ENCODE assay signal across 1 cellular context in genomic region chr2:102736607-102737409, GRCh38.
TF ChIP-seq lines count a peak whose summit lies in the region.

No MANE protein-coding gene starts in this region.

TF ChIP-seq in K562, 482 proteins besides CTCF, POLR2A, EP300 and RAD21 (continued from another document and continues in another):
- TF ChIP-seq PURB (CRISPR knock-in tag; IDR thresholded peaks at IDR 0.05; ENCODE audit: low read depth) (no peak), SMARCA5 (IDR thresholded peaks at IDR 0.05) (no peak), HDAC1 (IDR thresholded peaks at IDR 0.05) (peak in 1 of 2 experiments; percentile 46; a peak in 1 of 4 replicates), ZBED1 (IDR thresholded peaks at IDR 0.05) (no peak), NR4A1 (CRISPR knock-in tag; IDR thresholded peaks at IDR 0.05) (no peak), NR4A1 (tag; IDR thresholded peaks at IDR 0.05) (no peak), ZNF75A (CRISPR knock-in tag; IDR thresholded peaks at IDR 0.05) (no peak), HLTF (IDR thresholded peaks at IDR 0.05) (no peak), UBTF (IDR thresholded peaks at IDR 0.05; ENCODE audit: borderline replicate concordance in 1 of 2, low read depth in 2 of 2, low read length in 2 of 2) (no peak), ELF4 (CRISPR knock-in tag; IDR thresholded peaks at IDR 0.05) (0 out of 2 replicates have a peak, but pooled peaks have one; percentile 6), PTTG1 (tag; IDR thresholded peaks at IDR 0.05; ENCODE audit: low read depth) (no peak), VEZF1 (CRISPR knock-in tag; IDR thresholded peaks at IDR 0.05) (peak; percentile 72; the same call in 1 of the 2 replicates), ZNF121 (CRISPR knock-in tag; conservative IDR thresholded peaks at IDR 0.05) (no peak), MGA (IDR thresholded peaks at IDR 0.05) (no peak; the same call in 1 of the 2 replicates), BCLAF1 (IDR thresholded peaks at IDR 0.05; ENCODE audit: borderline replicate concordance in 1 of 2, control insufficient read depth in 1 of 2, low read depth in 2 of 2, low read length in 1 of 2) (no peak), TFAP4 (CRISPR knock-in tag; IDR thresholded peaks at IDR 0.05; ENCODE audit: borderline replicate concordance) (no peak), ZNF134 (CRISPR knock-in tag; conservative IDR thresholded peaks at IDR 0.05) (no peak), ZNF3 (CRISPR knock-in tag; IDR thresholded peaks at IDR 0.05) (no peak), CEBPG (CRISPR knock-in tag; IDR thresholded peaks at IDR 0.05) (no peak), CEBPG (tag; conservative IDR thresholded peaks at IDR 0.05 in 1 of 2, IDR thresholded peaks at IDR 0.05 in 1 of 2) (no peak), THRAP3 (IDR thresholded peaks at IDR 0.05; ENCODE audit: borderline replicate concordance) (no peak), HMG20B (CRISPR knock-in tag; IDR thresholded peaks at IDR 0.05) (no peak), HMG20A (CRISPR knock-in tag; conservative IDR thresholded peaks at IDR 0.05) (no peak), SMARCC2 (IDR thresholded peaks at IDR 0.05; ENCODE audit: low read depth) (no peak; the same call in 1 of the 2 replicates), ARHGAP35 (IDR thresholded peaks at IDR 0.05; ENCODE audit: partially characterized antibody) (no peak), KLF16 (IDR thresholded peaks at IDR 0.05) (no peak), NFIC (IDR thresholded peaks at IDR 0.05) (peak; percentile 44; the same call in 1 of the 2 replicates)
- TF ChIP-seq, protein P1, sequence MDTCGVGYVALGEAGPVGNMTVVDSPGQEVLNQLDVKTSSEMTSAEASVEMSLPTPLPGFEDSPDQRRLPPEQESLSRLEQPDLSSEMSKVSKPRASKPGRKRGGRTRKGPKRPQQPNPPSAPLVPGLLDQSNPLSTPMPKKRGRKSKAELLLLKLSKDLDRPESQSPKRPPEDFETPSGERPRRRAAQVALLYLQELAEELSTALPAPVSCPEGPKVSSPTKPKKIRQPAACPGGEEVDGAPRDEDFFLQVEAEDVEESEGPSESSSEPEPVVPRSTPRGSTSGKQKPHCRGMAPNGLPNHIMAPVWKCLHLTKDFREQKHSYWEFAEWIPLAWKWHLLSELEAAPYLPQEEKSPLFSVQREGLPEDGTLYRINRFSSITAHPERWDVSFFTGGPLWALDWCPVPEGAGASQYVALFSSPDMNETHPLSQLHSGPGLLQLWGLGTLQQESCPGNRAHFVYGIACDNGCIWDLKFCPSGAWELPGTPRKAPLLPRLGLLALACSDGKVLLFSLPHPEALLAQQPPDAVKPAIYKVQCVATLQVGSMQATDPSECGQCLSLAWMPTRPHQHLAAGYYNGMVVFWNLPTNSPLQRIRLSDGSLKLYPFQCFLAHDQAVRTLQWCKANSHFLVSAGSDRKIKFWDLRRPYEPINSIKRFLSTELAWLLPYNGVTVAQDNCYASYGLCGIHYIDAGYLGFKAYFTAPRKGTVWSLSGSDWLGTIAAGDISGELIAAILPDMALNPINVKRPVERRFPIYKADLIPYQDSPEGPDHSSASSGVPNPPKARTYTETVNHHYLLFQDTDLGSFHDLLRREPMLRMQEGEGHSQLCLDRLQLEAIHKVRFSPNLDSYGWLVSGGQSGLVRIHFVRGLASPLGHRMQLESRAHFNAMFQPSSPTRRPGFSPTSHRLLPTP (IDR thresholded peaks at IDR 0.05; ENCODE audit: borderline replicate concordance, extremely low read depth, insufficient read length): peak; percentile 41
- TF ChIP-seq, protein P2, sequence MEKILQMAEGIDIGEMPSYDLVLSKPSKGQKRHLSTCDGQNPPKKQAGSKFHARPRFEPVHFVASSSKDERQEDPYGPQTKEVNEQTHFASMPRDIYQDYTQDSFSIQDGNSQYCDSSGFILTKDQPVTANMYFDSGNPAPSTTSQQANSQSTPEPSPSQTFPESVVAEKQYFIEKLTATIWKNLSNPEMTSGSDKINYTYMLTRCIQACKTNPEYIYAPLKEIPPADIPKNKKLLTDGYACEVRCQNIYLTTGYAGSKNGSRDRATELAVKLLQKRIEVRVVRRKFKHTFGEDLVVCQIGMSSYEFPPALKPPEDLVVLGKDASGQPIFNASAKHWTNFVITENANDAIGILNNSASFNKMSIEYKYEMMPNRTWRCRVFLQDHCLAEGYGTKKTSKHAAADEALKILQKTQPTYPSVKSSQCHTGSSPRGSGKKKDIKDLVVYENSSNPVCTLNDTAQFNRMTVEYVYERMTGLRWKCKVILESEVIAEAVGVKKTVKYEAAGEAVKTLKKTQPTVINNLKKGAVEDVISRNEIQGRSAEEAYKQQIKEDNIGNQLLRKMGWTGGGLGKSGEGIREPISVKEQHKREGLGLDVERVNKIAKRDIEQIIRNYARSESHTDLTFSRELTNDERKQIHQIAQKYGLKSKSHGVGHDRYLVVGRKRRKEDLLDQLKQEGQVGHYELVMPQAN (IDR thresholded peaks at IDR 0.05; ENCODE audit: borderline replicate concordance): no peak
- TF ChIP-seq, protein P3, sequence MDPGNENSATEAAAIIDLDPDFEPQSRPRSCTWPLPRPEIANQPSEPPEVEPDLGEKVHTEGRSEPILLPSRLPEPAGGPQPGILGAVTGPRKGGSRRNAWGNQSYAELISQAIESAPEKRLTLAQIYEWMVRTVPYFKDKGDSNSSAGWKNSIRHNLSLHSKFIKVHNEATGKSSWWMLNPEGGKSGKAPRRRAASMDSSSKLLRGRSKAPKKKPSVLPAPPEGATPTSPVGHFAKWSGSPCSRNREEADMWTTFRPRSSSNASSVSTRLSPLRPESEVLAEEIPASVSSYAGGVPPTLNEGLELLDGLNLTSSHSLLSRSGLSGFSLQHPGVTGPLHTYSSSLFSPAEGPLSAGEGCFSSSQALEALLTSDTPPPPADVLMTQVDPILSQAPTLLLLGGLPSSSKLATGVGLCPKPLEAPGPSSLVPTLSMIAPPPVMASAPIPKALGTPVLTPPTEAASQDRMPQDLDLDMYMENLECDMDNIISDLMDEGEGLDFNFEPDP (CRISPR knock-in tag; IDR thresholded peaks at IDR 0.05): no peak
